8 cellular contexts compared by ENCODE assay signal in the genomic region with DNA sequence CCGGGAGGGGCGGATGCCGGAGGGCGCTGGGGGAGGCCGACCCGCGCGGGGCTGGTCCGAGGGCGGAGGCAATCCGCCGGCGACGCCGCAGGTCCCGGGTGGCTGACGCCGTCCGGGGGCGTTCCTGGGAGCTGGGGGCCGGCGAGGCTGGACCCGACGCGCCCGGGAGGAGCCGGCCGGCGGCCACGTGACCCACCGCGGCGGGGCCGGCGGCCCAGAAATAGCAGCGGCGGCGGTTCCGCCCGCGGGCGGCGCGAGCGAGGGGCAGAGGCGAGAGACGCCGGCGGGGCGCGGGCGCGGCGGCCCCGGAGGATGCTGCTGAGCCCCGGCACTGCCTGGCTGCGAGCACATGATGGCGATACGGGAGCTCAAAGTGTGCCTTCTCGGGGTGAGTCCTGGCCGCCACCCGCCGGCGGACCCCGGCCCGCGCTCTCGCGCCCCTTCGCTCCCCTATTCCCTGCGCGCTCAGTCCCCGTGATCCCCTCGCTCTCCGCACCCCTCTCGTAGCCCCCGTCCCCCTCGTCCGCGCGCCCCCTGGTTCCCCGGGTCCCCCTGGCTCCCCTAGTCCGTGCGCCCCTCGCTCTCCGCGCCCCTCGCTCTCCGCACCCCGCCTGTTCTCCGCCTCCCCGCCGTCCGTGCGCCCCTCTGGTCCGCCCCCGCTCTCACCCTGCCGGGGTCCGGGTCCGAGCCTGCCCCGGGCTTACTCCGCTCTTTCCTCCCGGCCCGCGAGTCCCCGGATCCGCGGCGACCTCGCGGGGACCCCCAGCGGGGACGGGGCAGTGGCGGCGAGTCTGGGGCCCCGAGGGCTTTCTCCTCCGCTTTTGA. TPM values are rescaled to one million over a fixed set of nuclear protein-coding genes. Genes with fewer than 3 reads are reported as not detected.
DNase-seq lines count a peak whose midpoint lies in the region; ATAC-seq and TF ChIP-seq lines count a peak whose summit lies in the region.

A gene with protein sequence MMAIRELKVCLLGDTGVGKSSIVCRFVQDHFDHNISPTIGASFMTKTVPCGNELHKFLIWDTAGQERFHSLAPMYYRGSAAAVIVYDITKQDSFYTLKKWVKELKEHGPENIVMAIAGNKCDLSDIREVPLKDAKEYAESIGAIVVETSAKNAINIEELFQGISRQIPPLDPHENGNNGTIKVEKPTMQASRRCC (plus strand): TSS at position 245 of the 825 bp plus-strand sequence. CDS start 105 bp downstream, at position 350.

- H3K4me1 ChIP-seq in SJCRH30: no peaks in the 10 kb centered on the region
- peaks cover 8% of the 10 kb centered on the region for H3K4me1 ChIP-seq in effector memory CD4-positive, alpha-beta T cell (ENCODE audit: control insufficient read depth, insufficient read depth, low read length, poor library complexity, severe bottlenecking)
- H3K4me1 ChIP-seq in liver (ENCODE audit: control insufficient read depth in 4 of 4, insufficient read depth in 4 of 4, low read length in 3 of 4): peaks cover 0 to 14% (median 10%) of the 10 kb centered on the region in 4 donors

- peaks cover 28% of the 10 kb centered on the region for H3K4me1 Mint-ChIP-seq in activated naive CD4-positive, alpha-beta T cell treated with anti-CD3 and anti-CD28 coated beads for 36 hours (ENCODE audit: low read depth)
- H3K4me1 Mint-ChIP-seq in stimulated activated naive CD8-positive, alpha-beta T cell treated with anti-CD3 and anti-CD28 coated beads, Interleukin-15, amount 100 ng/mL, for 72 hours: peaks cover 62% of the 10 kb centered on the region

- intact Hi-C loops in activated naive CD4-positive, alpha-beta T cell treated with anti-CD3 and anti-CD28 coated beads for 36 hours (cut with micrococcal nuclease): loop anchor here (2.0 kb wide), 1 partner anchor 95 kb away; no protein-coding TSS in a partner anchor

- TF ChIP-seq CTCF in liver (IDR thresholded peaks at IDR 0.05; ENCODE audit: low read depth, low read length, missing input control): no peak

- no peak within 1 kb of the TSS for H3K27ac Mint-ChIP-seq in activated naive CD4-positive, alpha-beta T cell treated with anti-CD3 and anti-CD28 coated beads for 36 hours
- peak within 1 kb of the TSS in 1 of 2 donors; percentile 76 for H3K27ac Mint-ChIP-seq in stimulated activated naive CD8-positive, alpha-beta T cell treated with anti-CD3 and anti-CD28 coated beads, Interleukin-15, amount 100 ng/mL, for 72 hours

- no peaks in the 10 kb centered on the region for H3K36me3 Mint-ChIP-seq in activated naive CD4-positive, alpha-beta T cell treated with anti-CD3 and anti-CD28 coated beads for 36 hours (ENCODE audit: low read depth)

- DNase-seq in activated naive CD4-positive, alpha-beta T cell treated with anti-CD3 and anti-CD28 coated beads for 36 hours: peak; percentile 24
- no peak for DNase-seq in activated naive CD4-positive, alpha-beta T cell (lab: John Stamatoyannopoulos, UW)
- peak; percentile 15 to 34 for DNase-seq in SJCRH30
- no peak for DNase-seq in effector memory CD4-positive, alpha-beta T cell
- peak in 1 of 2 donors; percentile 22 for DNase-seq in stimulated activated naive CD8-positive, alpha-beta T cell treated with anti-CD3 and anti-CD28 coated beads, Interleukin-15, amount 100 ng/mL, for 72 hours
- no peak for DNase-seq in activated CD4-positive, CD25-positive, alpha-beta regulatory T cell (lab: John Stamatoyannopoulos, UW)

- H3K27ac ChIP-seq in SJCRH30 (no peak within 1 kb of the TSS), liver (ENCODE audit: low read depth in 1 of 2, low read length in 2 of 2) (peak within 1 kb of the TSS; percentile 68 to 73)
- H3K27ac ChIP-seq in effector memory CD4-positive, alpha-beta T cell (ENCODE audit: insufficient read depth, low read length, poor library complexity, severe bottlenecking): no peak within 1 kb of the TSS

- peak within 1 kb of the TSS; percentile 74 for H3K4me3 Mint-ChIP-seq in activated naive CD4-positive, alpha-beta T cell treated with anti-CD3 and anti-CD28 coated beads for 36 hours
- peak within 1 kb of the TSS; percentile 89 to 90 for H3K4me3 Mint-ChIP-seq in stimulated activated naive CD8-positive, alpha-beta T cell treated with anti-CD3 and anti-CD28 coated beads, Interleukin-15, amount 100 ng/mL, for 72 hours

- no peaks in the 10 kb centered on the region for H3K27me3 ChIP-seq in SJCRH30
- peaks cover 15% of the 10 kb centered on the region for H3K27me3 ChIP-seq in effector memory CD4-positive, alpha-beta T cell (replicated peaks; ENCODE audit: control insufficient read depth, insufficient read depth, low read length, poor library complexity, severe bottlenecking)
- peaks cover 0 to 3% (median 0%) of the 10 kb centered on the region in 4 donors for H3K27me3 ChIP-seq in liver (ENCODE audit: control insufficient read depth in 4 of 4, insufficient read depth in 4 of 4, low read length in 3 of 4)

- H3K9me3 Mint-ChIP-seq in activated naive CD4-positive, alpha-beta T cell treated with anti-CD3 and anti-CD28 coated beads for 36 hours: no peaks in the 10 kb centered on the region
- no peaks in the 10 kb centered on the region for H3K9me3 Mint-ChIP-seq in stimulated activated naive CD8-positive, alpha-beta T cell treated with anti-CD3 and anti-CD28 coated beads, Interleukin-15, amount 100 ng/mL, for 72 hours

- peak within 1 kb of the TSS; percentile 65 for H3K4me3 ChIP-seq in SJCRH30
- peak within 1 kb of the TSS; percentile 47 for H3K4me3 ChIP-seq in effector memory CD4-positive, alpha-beta T cell (ENCODE audit: insufficient read depth, low read depth, low read length, poor library complexity, severe bottlenecking)
- peak within 1 kb of the TSS; percentile 49 to 66 (median 62) for H3K4me3 ChIP-seq in liver (ENCODE audit: low read depth in 1 of 3, low read length in 3 of 3)

- no peaks in the 10 kb centered on the region for H3K36me3 ChIP-seq in SJCRH30
- H3K36me3 ChIP-seq in effector memory CD4-positive, alpha-beta T cell (ENCODE audit: control insufficient read depth, insufficient read depth, low read length): no peaks in the 10 kb centered on the region
- no peaks in the 10 kb centered on the region for H3K36me3 ChIP-seq in liver (ENCODE audit: control insufficient read depth in 4 of 4, insufficient read depth in 3 of 4, low read depth in 1 of 4, low read length in 3 of 4)

- ATAC-seq in HG02623 (IDR thresholded peaks at IDR 0.05; ENCODE audit: unreplicated experiment): peak; percentile 35
- peak; percentile 54 for ATAC-seq in stimulated activated naive CD8-positive, alpha-beta T cell treated with anti-CD3 and anti-CD28 coated beads, Interleukin-15, amount 100 ng/mL, for 72 hours

- peak within 1 kb of the TSS in 1 of 2 donors; percentile 71 for H3K9ac ChIP-seq in liver (ENCODE audit: low read depth in 1 of 2, low read length in 2 of 2)

- H3K27me3 Mint-ChIP-seq in activated naive CD4-positive, alpha-beta T cell treated with anti-CD3 and anti-CD28 coated beads for 36 hours (ENCODE audit: low read depth): peaks cover 82% of the 10 kb centered on the region
- peaks cover 97% of the 10 kb centered on the region for H3K27me3 Mint-ChIP-seq in stimulated activated naive CD8-positive, alpha-beta T cell treated with anti-CD3 and anti-CD28 coated beads, Interleukin-15, amount 100 ng/mL, for 72 hours

- H3K9me3 ChIP-seq in SJCRH30 (replicated peaks) (no peaks in the 10 kb centered on the region), liver (ENCODE audit: control insufficient read depth in 4 of 4, low read length in 3 of 4) (no peaks in the 10 kb centered on the region)
- no peaks in the 10 kb centered on the region for H3K9me3 ChIP-seq in effector memory CD4-positive, alpha-beta T cell (ENCODE audit: control insufficient read depth, low read length)

- CTCF ChIA-PET in activated naive CD4-positive, alpha-beta T cell treated with anti-CD3 and anti-CD28 coated beads for 36 hours (lab: Charles Lee): interaction anchor here (0.8 kb wide), 1 partner anchor 96 kb away, joined by 3 read pairs; no protein-coding TSS in a partner anchor

- no peak for TF ChIP-seq RAD21 in liver (IDR thresholded peaks at IDR 0.05)

- 2% methylated on average over 117 of the region's 117 CpGs for WGBS in liver

TF ChIP-seq in liver, 16 proteins besides CTCF, POLR2A, EP300 and RAD21:
- TF ChIP-seq TAF1 (conservative IDR thresholded peaks at IDR 0.05): no peak
- TF ChIP-seq JUND (IDR thresholded peaks at IDR 0.05): no peak
- TF ChIP-seq, protein P1, sequence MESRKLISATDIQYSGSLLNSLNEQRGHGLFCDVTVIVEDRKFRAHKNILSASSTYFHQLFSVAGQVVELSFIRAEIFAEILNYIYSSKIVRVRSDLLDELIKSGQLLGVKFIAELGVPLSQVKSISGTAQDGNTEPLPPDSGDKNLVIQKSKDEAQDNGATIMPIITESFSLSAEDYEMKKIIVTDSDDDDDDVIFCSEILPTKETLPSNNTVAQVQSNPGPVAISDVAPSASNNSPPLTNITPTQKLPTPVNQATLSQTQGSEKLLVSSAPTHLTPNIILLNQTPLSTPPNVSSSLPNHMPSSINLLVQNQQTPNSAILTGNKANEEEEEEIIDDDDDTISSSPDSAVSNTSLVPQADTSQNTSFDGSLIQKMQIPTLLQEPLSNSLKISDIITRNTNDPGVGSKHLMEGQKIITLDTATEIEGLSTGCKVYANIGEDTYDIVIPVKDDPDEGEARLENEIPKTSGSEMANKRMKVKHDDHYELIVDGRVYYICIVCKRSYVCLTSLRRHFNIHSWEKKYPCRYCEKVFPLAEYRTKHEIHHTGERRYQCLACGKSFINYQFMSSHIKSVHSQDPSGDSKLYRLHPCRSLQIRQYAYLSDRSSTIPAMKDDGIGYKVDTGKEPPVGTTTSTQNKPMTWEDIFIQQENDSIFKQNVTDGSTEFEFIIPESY (IDR thresholded peaks at IDR 0.05): no peak

RNA-seq across cellular contexts. Expression of the gene that starts here (rescaled TPM):
- under 1 TPM; 0.38 to 0.89 TPM for total RNA-seq in activated naive CD4-positive, alpha-beta T cell treated with anti-CD3 and anti-CD28 coated beads for 36 hours
- total RNA-seq in SJCRH30 (2014; rRNA removed; shearing (Covaris generic)): 7.1 and 8.1 TPM in 2 replicates
- total RNA-seq in liver: 10 to 100 TPM in 1 of 2 donors, 1 to 10 TPM in 1; 7.9 to 11.6 TPM
- 10 to 100 TPM in 1 of 2 donors, 1 to 10 TPM in 1; 3.6 to 12.8 TPM for polyA plus RNA-seq in liver

Comparison
In these comparisons a context has a peak if more than half of its experiments do, and no peak if none do; other contexts are left out.
1. Peak in DNase-seq in activated naive CD4-positive, alpha-beta T cell treated with anti-CD3 and anti-CD28 coated beads for 36 hours; RNA of the gene not detected or under 1 TPM.
2. DNase-seq: peak in SJCRH30 (2 of 2); none in activated naive CD4-positive, alpha-beta T cell (0 of 4), effector memory CD4-positive, alpha-beta T cell (0 of 3) and activated CD4-positive, CD25-positive, alpha-beta regulatory T cell (0 of 4).
3. H3K27ac ChIP-seq: peak in liver (2 of 2); none in SJCRH30 (single experiment) and effector memory CD4-positive, alpha-beta T cell (single experiment).
4. Peak in every context shown above with its lines, with median percentiles within 50 percentile points of each other: H3K4me3 ChIP-seq.